Comparison of ENCODE assay signal across 16 cellular contexts in the genomic region with DNA sequence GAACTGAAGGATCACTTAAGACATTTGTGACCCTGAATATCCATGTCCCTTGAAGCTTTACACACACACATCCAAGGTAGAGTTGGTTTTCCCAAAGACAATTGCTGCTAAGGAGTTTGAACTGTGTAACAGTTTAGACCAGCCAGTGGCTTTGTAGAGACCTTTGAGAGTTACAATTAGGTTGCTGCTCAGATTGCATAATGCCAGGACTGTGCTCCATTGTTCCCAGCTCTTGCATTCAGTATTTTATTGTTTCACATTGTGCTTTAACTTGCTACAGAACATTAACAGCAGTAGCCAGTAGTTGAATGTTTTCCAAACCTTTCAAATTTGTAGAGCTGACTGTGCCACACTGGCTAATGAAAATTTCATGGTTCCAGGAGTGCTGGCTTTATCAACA. TPM values are rescaled to one million over a fixed set of nuclear protein-coding genes. Genes with fewer than 3 reads are reported as not detected.
A peak's percentile ranks its signal among the peaks of the same experiment; 100 is the strongest.
DNase-seq lines count a peak whose midpoint lies in the region; FAIRE-seq and TF ChIP-seq lines count a peak whose summit lies in the region.
"Had no signal": no experiment of that assay in that cellular context is flagged by ENCODE, and none has a peak within 500 bp of the region (broad histone marks: within the 10 kb centered on the region; RNA-seq: fewer than 3 reads in every experiment).

No MANE protein-coding gene starts in this region.

- no peak overlapping the region for H3K14ac ChIP-seq in neuronal stem cell (ENCODE audit: low read length)

- TF ChIP-seq CTCF in endothelial cell of umbilical vein (IDR thresholded peaks at IDR 0.05; ENCODE audit: extremely low read depth in 1 of 2, insufficient read depth in 1 of 2, low read depth in 1 of 2, low read length in 2 of 2): no peak
- TF ChIP-seq CTCF in osteoblast (IDR thresholded peaks at IDR 0.05; ENCODE audit: extremely low read depth, low read depth, low read length): no peak
- no peak for TF ChIP-seq CTCF in GM10266 (IDR thresholded peaks at IDR 0.05; ENCODE audit: control insufficient read depth, insufficient read depth, low read depth, missing control alignments)

- no peak overlapping the region for H4K91ac ChIP-seq in neuronal stem cell (ENCODE audit: low read depth, low read length, poor library complexity)

- H3K36me3 ChIP-seq in HAP-1 (replicated peaks) (no peaks in the 10 kb centered on the region), endothelial cell of umbilical vein (ENCODE audit: control insufficient read depth in 2 of 2, extremely low read depth in 1 of 2, insufficient read depth in 2 of 2, low read length in 2 of 2) (no peaks in the 10 kb centered on the region), neuronal stem cell (replicated peaks in 1 of 2; ENCODE audit: control insufficient read depth in 2 of 2, insufficient read depth in 2 of 2, low read length in 2 of 2) (no peaks in the 10 kb centered on the region), osteoblast (ENCODE audit: insufficient read depth, low read length) (no peaks in the 10 kb centered on the region)
- H3K36me3 ChIP-seq: WERI-Rb-1 had no signal

- POLR2A ChIA-PET in endothelial cell of umbilical vein (lab: Charles Lee): no interaction called here

- H3K23ac ChIP-seq in neuronal stem cell (ENCODE audit: low read depth, low read length, poor library complexity): no peak overlapping the region

- H3K79me2 ChIP-seq in endothelial cell of umbilical vein (ENCODE audit: control insufficient read depth, insufficient read depth, low read length): no peaks in the 10 kb centered on the region
- H3K79me2 ChIP-seq in osteoblast (ENCODE audit: insufficient read depth, low read length): no peaks in the 10 kb centered on the region

- H2AFZ ChIP-seq in endothelial cell of umbilical vein (ENCODE audit: low read depth, low read length): no peak overlapping the region
- H2AFZ ChIP-seq in neuronal stem cell (ENCODE audit: low read length): peak overlapping the region; percentile 82
- H2AFZ ChIP-seq in osteoblast (ENCODE audit: low read length): no peak overlapping the region

- no peak overlapping the region for H3K18ac ChIP-seq in neuronal stem cell (ENCODE audit: low read length)

- CTCF ChIA-PET in endothelial cell of umbilical vein (lab: Charles Lee): interaction anchor here (1.0 kb wide), 1 partner anchor 27 kb away, joined by 3 read pairs; no protein-coding TSS in a partner anchor

- H3K4me3 ChIP-seq in HAP-1: no peak overlapping the region
- H3K4me3 ChIP-seq in endothelial cell of umbilical vein (replicated peaks in 1 of 3; ENCODE audit: insufficient read depth in 1 of 3, low read depth in 1 of 3, low read length in 3 of 3): no peak overlapping the region
- H3K4me3 ChIP-seq in neuronal stem cell (ENCODE audit: low read length in 2 of 2): no peak overlapping the region
- H3K4me3 ChIP-seq in osteoblast (ENCODE audit: insufficient read depth, low read length): no peak overlapping the region

- no peak overlapping the region for H2BK12ac ChIP-seq in neuronal stem cell (ENCODE audit: low read length)

- intact Hi-C loops in endothelial cell of umbilical vein (cut with micrococcal nuclease): no loop called here

- no peak overlapping the region for H3K27ac ChIP-seq in endothelial cell of umbilical vein (ENCODE audit: insufficient read depth, low read depth, low read length)
- peak overlapping the region; percentile 23 for H3K27ac ChIP-seq in neuronal stem cell (replicated peaks; ENCODE audit: low read length)
- no peak overlapping the region for H3K27ac ChIP-seq in osteoblast (ENCODE audit: low read depth, low read length)
- H3K27ac ChIP-seq: KMS-11, WERI-Rb-1 had no signal

- BruUV-seq in endothelial cell of umbilical vein (replicated peaks; lab: Mats Ljungman, UMichigan): no TSS peak

- H3K4me1 ChIP-seq in HAP-1 (peaks cover 16% of the 10 kb centered on the region), endothelial cell of umbilical vein (ENCODE audit: control insufficient read depth, extremely low read depth, insufficient read depth, low read length) (no peaks in the 10 kb centered on the region), neuronal stem cell (ENCODE audit: control insufficient read depth in 2 of 2, insufficient read depth in 1 of 2, low read depth in 1 of 2, low read length in 2 of 2) (peaks cover 3 to 26% of the 10 kb centered on the region in 2 donors), osteoblast (ENCODE audit: insufficient read depth, low read length) (no peaks in the 10 kb centered on the region)

- no peak overlapping the region for H3K4ac ChIP-seq in neuronal stem cell (ENCODE audit: low read length)

- H3K9ac ChIP-seq in endothelial cell of umbilical vein (replicated peaks; ENCODE audit: extremely low read depth, insufficient read depth, low read length): no peak overlapping the region
- no peak overlapping the region for H3K9ac ChIP-seq in neuronal stem cell (ENCODE audit: low read depth, low read length, poor library complexity)
- H3K9ac ChIP-seq: KMS-11 had no signal

- FAIRE-seq in endothelial cell of umbilical vein (lab: Jason Lieb, UNC): peak; percentile 59

- H3K79me1 ChIP-seq in neuronal stem cell (ENCODE audit: low read depth, low read length): no peaks in the 10 kb centered on the region

- H3K9me3 ChIP-seq in HAP-1: no peaks in the 10 kb centered on the region
- H3K9me3 ChIP-seq in endothelial cell of umbilical vein (replicated peaks; ENCODE audit: control insufficient read depth, insufficient read depth, low read length): no peaks in the 10 kb centered on the region
- peaks cover 0 to 3% of the 10 kb centered on the region in 2 donors for H3K9me3 ChIP-seq in neuronal stem cell (replicated peaks in 1 of 2; ENCODE audit: control insufficient read depth in 2 of 2, insufficient read depth in 1 of 2, low read depth in 1 of 2, low read length in 2 of 2)
- no peaks in the 10 kb centered on the region for H3K9me3 ChIP-seq in osteoblast (ENCODE audit: low read depth, low read length)

- DNase-seq in HAP-1 (ENCODE audit: low spot score in 2 of 2) (peak; percentile 51 to 78), NCI-H526 (lab: John Stamatoyannopoulos, UW) (peak; percentile 56 to 61), endothelial cell of umbilical vein (ENCODE audit: low read depth, low spot score) (no peak), neuronal stem cell (ENCODE audit: low spot score) (no peak), NCI-H128 (lab: John Stamatoyannopoulos, UW; ENCODE audit: unreplicated experiment) (no peak), osteoblast (ENCODE audit: insufficient read length, low spot score, missing footprints) (no peak), GM10266 (ENCODE audit: extremely low spot score) (no peak), SKM-1 (lab: John Stamatoyannopoulos, UW; ENCODE audit: unreplicated experiment) (no peak)
- DNase-seq: AML-193, aorta, naive B cell, NCI-H1436 treated with DMSO at 0.1 percent for 48 hours, NCI-H510A treated with DMSO at 0.1 percent for 48 hours, SW 1271, WERI-Rb-1 had no signal

- H4K8ac ChIP-seq in neuronal stem cell (ENCODE audit: low read depth, low read length): no peak overlapping the region

- no peak overlapping the region for H2AK5ac ChIP-seq in neuronal stem cell (ENCODE audit: low read depth, low read length)

- no peak for TF ChIP-seq POLR2A in endothelial cell of umbilical vein (IDR thresholded peaks at IDR 0.05; ENCODE audit: low read depth, low read length)

- H3K4me2 ChIP-seq in endothelial cell of umbilical vein (ENCODE audit: insufficient read depth, low read length) (no peak overlapping the region), neuronal stem cell (ENCODE audit: insufficient read depth, low read length, poor library complexity, severe bottlenecking) (no peak overlapping the region), osteoblast (ENCODE audit: insufficient read depth, low read length) (no peak overlapping the region)
- H3K4me2 ChIP-seq: KMS-11 had no signal

- H2BK120ac ChIP-seq in neuronal stem cell (ENCODE audit: low read depth, low read length): no peak overlapping the region

- H3K27me3 ChIP-seq in HAP-1 (ENCODE audit: low read depth) (no peaks in the 10 kb centered on the region), endothelial cell of umbilical vein (ENCODE audit: control insufficient read depth in 2 of 2, insufficient read depth in 2 of 2, low read length in 2 of 2) (peaks cover 2% of the 10 kb centered on the region in 2 experiments), neuronal stem cell (ENCODE audit: control insufficient read depth in 3 of 3, insufficient read depth in 3 of 3, low read depth in 1 of 3, low read length in 3 of 3) (no peaks in the 10 kb centered on the region), osteoblast (ENCODE audit: insufficient read depth, low read length) (peaks cover 8% of the 10 kb centered on the region)

- H2BK5ac ChIP-seq in neuronal stem cell (ENCODE audit: low read length): no peak overlapping the region

- no peak overlapping the region for H2BK15ac ChIP-seq in neuronal stem cell (ENCODE audit: low read length)

- H4K20me1 ChIP-seq in endothelial cell of umbilical vein (replicated peaks; ENCODE audit: control insufficient read depth, extremely low read depth, insufficient read depth, low read length) (no peaks in the 10 kb centered on the region), osteoblast (ENCODE audit: insufficient read depth, low read length) (no peaks in the 10 kb centered on the region)

- no peaks in the 10 kb centered on the region for H3K9me1 ChIP-seq in endothelial cell of umbilical vein (replicated peaks; ENCODE audit: control insufficient read depth, extremely low read depth, insufficient read depth, low read length)

- dilution Hi-C loops in endothelial cell of umbilical vein (cut with MboI; ENCODE audit: extremely low pct_ligation_motif_present, low sequenced_read_pairs): no loop called here

- in situ Hi-C loops in HAP-1 (cut with MboI; ENCODE audit: low sequenced_read_pairs): no loop called here

TF ChIP-seq in endothelial cell of umbilical vein, 7 proteins besides CTCF, POLR2A, EP300 and RAD21:
- TF ChIP-seq GATA2 (IDR thresholded peaks at IDR 0.05; ENCODE audit: insufficient read depth, insufficient read length, low read depth, low read length): no peak
- TF ChIP-seq MYC (IDR thresholded peaks at IDR 0.05; ENCODE audit: low read depth, low read length): no peak
- no peak for TF ChIP-seq POLR2AphosphoS5 (IDR thresholded peaks at IDR 0.05; ENCODE audit: insufficient read depth, low read depth, low read length)

RNA-seq across cellular contexts. Expression of a gene that starts 54.3 kb away (rescaled TPM):
- total RNA-seq in endothelial cell of umbilical vein (25.0 and 37.3 TPM in 2 replicates), osteoblast (14.8 and 15.9 TPM in 2 replicates)
- 12.5 and 21.0 TPM in 2 replicates for polyA plus RNA-seq in endothelial cell of umbilical vein
- polyA plus RNA-seq in endothelial cell of umbilical vein (2011; cell fraction: cytosol; rRNA removed): 25.1 and 25.6 TPM in 2 replicates
- 16.1 and 24.4 TPM in 2 replicates for polyA plus RNA-seq in endothelial cell of umbilical vein (2011; cell fraction: nucleus; rRNA removed)
- 24.2 and 36.3 TPM in 2 replicates for polyA plus RNA-seq in endothelial cell of umbilical vein (2012)
- polyA minus RNA-seq in endothelial cell of umbilical vein: 24.4 and 46.8 TPM in 2 replicates
- 6.8 TPM for polyA minus RNA-seq in endothelial cell of umbilical vein (2011; cell fraction: cytosol; rRNA and poly(A)+ RNA removed)
- polyA minus RNA-seq in endothelial cell of umbilical vein (2011; cell fraction: nucleus; rRNA and poly(A)+ RNA removed): 13.6 and 13.7 TPM in 2 replicates
- 88.1 TPM for polyA plus RNA-seq in neuronal stem cell (2013, experiment 1 of 2)
- polyA plus RNA-seq in neuronal stem cell (2013, experiment 2 of 2): 91.4 TPM

Comparison
In these comparisons a context has a peak if more than half of its experiments do, and no peak if none do; other contexts are left out.
1. DNase-seq: peak in HAP-1 (2 of 2) and NCI-H526 (2 of 2); none in endothelial cell of umbilical vein (single experiment), neuronal stem cell (single experiment), NCI-H128 (single experiment), osteoblast (single experiment), GM10266 (single experiment) and SKM-1 (single experiment).